15 cellular contexts compared by ENCODE assay signal in genomic region chr4:104519588-104519987, GRCh38. TPM values are rescaled to one million over a fixed set of nuclear protein-coding genes. Genes with fewer than 3 reads are reported as not detected.
DNase-seq lines count a peak whose midpoint lies in the region; ATAC-seq lines count a peak whose summit lies in the region.
"Had no signal": no experiment of that assay in that cellular context is flagged by ENCODE, and none has a peak within 500 bp of the region (broad histone marks: within the 10 kb centered on the region; RNA-seq: fewer than 3 reads in every experiment).

No MANE protein-coding gene starts in this region.

- CTCF ChIA-PET in activated CD4-positive, alpha-beta T cell treated with anti-CD3 and anti-CD28 coated beads, Interleukin-2, amount 10 ng/mL, durations not matched to agents 7 days and 5 days (lab: Charles Lee): no interaction called here

- no peak overlapping the region for H3K4me3 Mint-ChIP-seq in activated CD4-positive, alpha-beta T cell treated with anti-CD3 and anti-CD28 coated beads, Interleukin-2, amount 10 ng/mL, durations not matched to agents 7 days and 5 days
- H3K4me3 Mint-ChIP-seq: B cell; natural killer cell treated with Interleukin-12 subunit alpha and Interleukin-12 subunit beta and Interleukin-15 and Interleukin-18, amount 100 ng/mL, for 72 hours had no signal

- POLR2A ChIA-PET in activated CD4-positive, alpha-beta T cell treated with anti-CD3 and anti-CD28 coated beads, Interleukin-2, amount 10 ng/mL, durations not matched to agents 7 days and 5 days (lab: Charles Lee): no interaction called here

- DNase-seq in activated CD4-positive, alpha-beta T cell treated with anti-CD3 and anti-CD28 coated beads, Interleukin-2, amount 10 ng/mL, durations not matched to agents 7 days and 5 days: no peak
- no peak for DNase-seq in stimulated activated CD8-positive, alpha-beta memory T cell treated with anti-CD3 and anti-CD28 coated beads, Interleukin-4, amount 100 ng/mL, for 48 hours
- DNase-seq in activated T-cell treated with anti-CD3 and anti-CD28 coated beads, Interleukin-2, amount 50 U/mL, for 48 hours: no peak
- no peak for DNase-seq in stimulated activated CD4-positive, alpha-beta T cell treated with anti-CD3 and anti-CD28 coated beads, Interleukin-2, amount 100 ng/mL, for 48 hours
- DNase-seq: activated CD8-positive, alpha-beta memory T cell treated with anti-CD3 and anti-CD28 coated beads, Interleukin-2, amount 50 U/mL, for 4 hours; Kasumi-1; left cardiac atrium; T-helper 9 cell had no signal

- no peaks in the 10 kb centered on the region for H3K4me1 Mint-ChIP-seq in activated CD4-positive, alpha-beta T cell treated with anti-CD3 and anti-CD28 coated beads, Interleukin-2, amount 10 ng/mL, durations not matched to agents 7 days and 5 days
- H3K4me1 Mint-ChIP-seq: B cell had no signal

- no peak overlapping the region for H3K27ac Mint-ChIP-seq in activated CD4-positive, alpha-beta T cell treated with anti-CD3 and anti-CD28 coated beads, Interleukin-2, amount 10 ng/mL, durations not matched to agents 7 days and 5 days
- H3K27ac Mint-ChIP-seq: B cell; natural killer cell treated with Interleukin-12 subunit alpha and Interleukin-12 subunit beta and Interleukin-15 and Interleukin-18, amount 100 ng/mL, for 72 hours had no signal

- no peaks in the 10 kb centered on the region for H3K36me3 Mint-ChIP-seq in activated CD4-positive, alpha-beta T cell treated with anti-CD3 and anti-CD28 coated beads, Interleukin-2, amount 10 ng/mL, durations not matched to agents 7 days and 5 days (ENCODE audit: low read depth)
- H3K36me3 Mint-ChIP-seq: natural killer cell treated with Interleukin-12 subunit alpha and Interleukin-12 subunit beta and Interleukin-15 and Interleukin-18, amount 100 ng/mL, for 72 hours had no signal

- peaks cover 4% of the 10 kb centered on the region for H3K9me3 Mint-ChIP-seq in activated CD4-positive, alpha-beta T cell treated with anti-CD3 and anti-CD28 coated beads, Interleukin-2, amount 10 ng/mL, durations not matched to agents 7 days and 5 days

- ATAC-seq in GM18517 (IDR thresholded peaks at IDR 0.05; ENCODE audit: unreplicated experiment): peak; percentile 95
- ATAC-seq in GM21360 (IDR thresholded peaks at IDR 0.05; ENCODE audit: unreplicated experiment): peak; percentile 77
- peak; percentile 94 for ATAC-seq in HG02885 (IDR thresholded peaks at IDR 0.05; ENCODE audit: poor library complexity, unreplicated experiment)
- peak; percentile 75 for ATAC-seq in HG03469 (IDR thresholded peaks at IDR 0.05; ENCODE audit: unreplicated experiment)
- ATAC-seq: gastroesophageal sphincter; left cardiac atrium; natural killer cell treated with Interleukin-12 subunit alpha and Interleukin-12 subunit beta and Interleukin-15 and Interleukin-18, amount 100 ng/mL, for 72 hours had no signal

- no peaks in the 10 kb centered on the region for H3K27me3 Mint-ChIP-seq in activated CD4-positive, alpha-beta T cell treated with anti-CD3 and anti-CD28 coated beads, Interleukin-2, amount 10 ng/mL, durations not matched to agents 7 days and 5 days
- H3K27me3 Mint-ChIP-seq: B cell; natural killer cell treated with Interleukin-12 subunit alpha and Interleukin-12 subunit beta and Interleukin-15 and Interleukin-18, amount 100 ng/mL, for 72 hours had no signal

RNA-seq across cellular contexts. Expression of gene CXXC4, which starts 24.9 kb away (rescaled TPM):
- not detected for total RNA-seq in activated CD4-positive, alpha-beta T cell treated with anti-CD3 and anti-CD28 coated beads, Interleukin-2, amount 10 ng/mL, durations not matched to agents 7 days and 5 days
- total RNA-seq: B cell; natural killer cell treated with Interleukin-12 subunit alpha and Interleukin-12 subunit beta and Interleukin-15 and Interleukin-18, amount 100 ng/mL, for 72 hours had no signal
